Comparison of ENCODE assay signal across 1 cellular context in genomic region chr11:47394322-47395224, GRCh38.
TF ChIP-seq lines count a peak whose summit lies in the region.

No MANE protein-coding gene starts in this region.

TF ChIP-seq in K562, 482 proteins besides CTCF, POLR2A, EP300 and RAD21 (continued from another document and continues in another):
- TF ChIP-seq CHD4 (IDR thresholded peaks at IDR 0.05; ENCODE audit: insufficient read depth, insufficient replicate concordance, low read depth, low read length, poor library complexity, severe bottlenecking) (no peak), HMG20B (CRISPR knock-in tag; IDR thresholded peaks at IDR 0.05) (no peak), ZNF165 (CRISPR knock-in tag; IDR thresholded peaks at IDR 0.05; ENCODE audit: borderline replicate concordance) (no peak), ZNF197 (CRISPR knock-in tag; IDR thresholded peaks at IDR 0.05; ENCODE audit: low read depth) (peak; percentile 69; the same call in 1 of the 2 replicates), MEF2D (tag; conservative IDR thresholded peaks at IDR 0.05; ENCODE audit: low read depth) (no peak), PPARD (CRISPR knock-in tag; IDR thresholded peaks at IDR 0.05) (no peak), ZNF41 (CRISPR knock-in tag; conservative IDR thresholded peaks at IDR 0.05) (no peak), ZNF511 (CRISPR knock-in tag; IDR thresholded peaks at IDR 0.05) (no peak), ESRRB (CRISPR knock-in tag; IDR thresholded peaks at IDR 0.05; ENCODE audit: borderline replicate concordance) (no peak), GTF2F1 (IDR thresholded peaks at IDR 0.05; ENCODE audit: low read depth, low read length) (no peak), ZNF3 (CRISPR knock-in tag; IDR thresholded peaks at IDR 0.05) (no peak), ZNF583 (CRISPR knock-in tag; IDR thresholded peaks at IDR 0.05) (no peak), MAFG (tag; conservative IDR thresholded peaks at IDR 0.05) (no peak), HOXB6 (CRISPR knock-in tag; IDR thresholded peaks at IDR 0.05; ENCODE audit: borderline replicate concordance) (no peak), ZNF121 (CRISPR knock-in tag; conservative IDR thresholded peaks at IDR 0.05) (no peak), TEAD1 (CRISPR knock-in tag; IDR thresholded peaks at IDR 0.05) (no peak), CLOCK (CRISPR knock-in tag; IDR thresholded peaks at IDR 0.05; ENCODE audit: borderline replicate concordance) (no peak), POLR2G (IDR thresholded peaks at IDR 0.05; ENCODE audit: low read depth, low read length) (peak; percentile 72; the same call in 1 of the 2 replicates), CBX1 (IDR thresholded peaks at IDR 0.05; ENCODE audit: low read depth) (0 out of 2 replicates have a peak, but pooled peaks have one; percentile 61), MEF2A (IDR thresholded peaks at IDR 0.05; ENCODE audit: control insufficient read depth, low read depth, low read length) (no peak), CAMTA2 (CRISPR knock-in tag; conservative IDR thresholded peaks at IDR 0.05) (no peak), JUNB (CRISPR knock-in tag; conservative IDR thresholded peaks at IDR 0.05) (no peak), ZEB2 (IDR thresholded peaks at IDR 0.05) (no peak), SMARCA5 (IDR thresholded peaks at IDR 0.05) (no peak), PCBP2 (IDR thresholded peaks at IDR 0.05; ENCODE audit: low read depth, low read length, poor library complexity, severe bottlenecking) (no peak), TGIF2 (CRISPR knock-in tag; IDR thresholded peaks at IDR 0.05) (no peak), ZC3H4 (CRISPR knock-in tag; IDR thresholded peaks at IDR 0.05; ENCODE audit: borderline replicate concordance) (no peak), RB1 (IDR thresholded peaks at IDR 0.05; ENCODE audit: low read depth) (no peak), TFE3 (CRISPR knock-in tag; IDR thresholded peaks at IDR 0.05) (no peak), ZNF24 (IDR thresholded peaks at IDR 0.05) (no peak), ELF4 (CRISPR knock-in tag; IDR thresholded peaks at IDR 0.05) (no peak), YBX1 (IDR thresholded peaks at IDR 0.05) (no peak), ZBED1 (IDR thresholded peaks at IDR 0.05) (0 out of 2 replicates have a peak, but pooled peaks have one; percentile 57), FOXP1 (CRISPR knock-in tag; IDR thresholded peaks at IDR 0.05) (no peak), ZNF518B (CRISPR knock-in tag; IDR thresholded peaks at IDR 0.05) (no peak), POLR2AphosphoS2 (IDR thresholded peaks at IDR 0.05; ENCODE audit: low read length) (no peak), ZNF398 (CRISPR knock-in tag; IDR thresholded peaks at IDR 0.05) (no peak), CBFA2T2 (conservative IDR thresholded peaks at IDR 0.05) (no peak), TRIM24 (IDR thresholded peaks at IDR 0.05) (peak; percentile 43 to 62; a peak in 1 of 4 replicates), NRF1 (conservative IDR thresholded peaks at IDR 0.05 in 1 of 2, IDR thresholded peaks at IDR 0.05 in 1 of 2) (peak; percentile 21 to 37; a peak in 1 of 4 replicates), NEUROD1 (IDR thresholded peaks at IDR 0.05; ENCODE audit: borderline replicate concordance, low read depth, low read length, partially characterized antibody) (no peak), SUPT5H (IDR thresholded peaks at IDR 0.05) (0 out of 2 replicates have a peak, but pooled peaks have one; percentile 40), ARID1B (IDR thresholded peaks at IDR 0.05) (peak; percentile 42), ARID2 (IDR thresholded peaks at IDR 0.05) (no peak), RBM25 (IDR thresholded peaks at IDR 0.05; ENCODE audit: low read depth, low read length, severe bottlenecking) (no peak), MED1 (CRISPR knock-in tag; IDR thresholded peaks at IDR 0.05; ENCODE audit: borderline replicate concordance) (no peak)
- TF ChIP-seq, protein P1, sequence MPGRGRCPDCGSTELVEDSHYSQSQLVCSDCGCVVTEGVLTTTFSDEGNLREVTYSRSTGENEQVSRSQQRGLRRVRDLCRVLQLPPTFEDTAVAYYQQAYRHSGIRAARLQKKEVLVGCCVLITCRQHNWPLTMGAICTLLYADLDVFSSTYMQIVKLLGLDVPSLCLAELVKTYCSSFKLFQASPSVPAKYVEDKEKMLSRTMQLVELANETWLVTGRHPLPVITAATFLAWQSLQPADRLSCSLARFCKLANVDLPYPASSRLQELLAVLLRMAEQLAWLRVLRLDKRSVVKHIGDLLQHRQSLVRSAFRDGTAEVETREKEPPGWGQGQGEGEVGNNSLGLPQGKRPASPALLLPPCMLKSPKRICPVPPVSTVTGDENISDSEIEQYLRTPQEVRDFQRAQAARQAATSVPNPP (IDR thresholded peaks at IDR 0.05; ENCODE audit: borderline replicate concordance, insufficient read depth, insufficient read length) = no peak
- TF ChIP-seq, protein P2, sequence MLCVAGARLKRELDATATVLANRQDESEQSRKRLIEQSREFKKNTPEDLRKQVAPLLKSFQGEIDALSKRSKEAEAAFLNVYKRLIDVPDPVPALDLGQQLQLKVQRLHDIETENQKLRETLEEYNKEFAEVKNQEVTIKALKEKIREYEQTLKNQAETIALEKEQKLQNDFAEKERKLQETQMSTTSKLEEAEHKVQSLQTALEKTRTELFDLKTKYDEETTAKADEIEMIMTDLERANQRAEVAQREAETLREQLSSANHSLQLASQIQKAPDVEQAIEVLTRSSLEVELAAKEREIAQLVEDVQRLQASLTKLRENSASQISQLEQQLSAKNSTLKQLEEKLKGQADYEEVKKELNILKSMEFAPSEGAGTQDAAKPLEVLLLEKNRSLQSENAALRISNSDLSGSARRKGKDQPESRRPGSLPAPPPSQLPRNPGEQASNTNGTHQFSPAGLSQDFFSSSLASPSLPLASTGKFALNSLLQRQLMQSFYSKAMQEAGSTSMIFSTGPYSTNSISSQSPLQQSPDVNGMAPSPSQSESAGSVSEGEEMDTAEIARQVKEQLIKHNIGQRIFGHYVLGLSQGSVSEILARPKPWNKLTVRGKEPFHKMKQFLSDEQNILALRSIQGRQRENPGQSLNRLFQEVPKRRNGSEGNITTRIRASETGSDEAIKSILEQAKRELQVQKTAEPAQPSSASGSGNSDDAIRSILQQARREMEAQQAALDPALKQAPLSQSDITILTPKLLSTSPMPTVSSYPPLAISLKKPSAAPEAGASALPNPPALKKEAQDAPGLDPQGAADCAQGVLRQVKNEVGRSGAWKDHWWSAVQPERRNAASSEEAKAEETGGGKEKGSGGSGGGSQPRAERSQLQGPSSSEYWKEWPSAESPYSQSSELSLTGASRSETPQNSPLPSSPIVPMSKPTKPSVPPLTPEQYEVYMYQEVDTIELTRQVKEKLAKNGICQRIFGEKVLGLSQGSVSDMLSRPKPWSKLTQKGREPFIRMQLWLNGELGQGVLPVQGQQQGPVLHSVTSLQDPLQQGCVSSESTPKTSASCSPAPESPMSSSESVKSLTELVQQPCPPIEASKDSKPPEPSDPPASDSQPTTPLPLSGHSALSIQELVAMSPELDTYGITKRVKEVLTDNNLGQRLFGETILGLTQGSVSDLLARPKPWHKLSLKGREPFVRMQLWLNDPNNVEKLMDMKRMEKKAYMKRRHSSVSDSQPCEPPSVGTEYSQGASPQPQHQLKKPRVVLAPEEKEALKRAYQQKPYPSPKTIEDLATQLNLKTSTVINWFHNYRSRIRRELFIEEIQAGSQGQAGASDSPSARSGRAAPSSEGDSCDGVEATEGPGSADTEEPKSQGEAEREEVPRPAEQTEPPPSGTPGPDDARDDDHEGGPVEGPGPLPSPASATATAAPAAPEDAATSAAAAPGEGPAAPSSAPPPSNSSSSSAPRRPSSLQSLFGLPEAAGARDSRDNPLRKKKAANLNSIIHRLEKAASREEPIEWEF (CRISPR knock-in tag; IDR thresholded peaks at IDR 0.05) = peak; percentile 33; the same call in 1 of the 2 replicates
- TF ChIP-seq, protein P3, sequence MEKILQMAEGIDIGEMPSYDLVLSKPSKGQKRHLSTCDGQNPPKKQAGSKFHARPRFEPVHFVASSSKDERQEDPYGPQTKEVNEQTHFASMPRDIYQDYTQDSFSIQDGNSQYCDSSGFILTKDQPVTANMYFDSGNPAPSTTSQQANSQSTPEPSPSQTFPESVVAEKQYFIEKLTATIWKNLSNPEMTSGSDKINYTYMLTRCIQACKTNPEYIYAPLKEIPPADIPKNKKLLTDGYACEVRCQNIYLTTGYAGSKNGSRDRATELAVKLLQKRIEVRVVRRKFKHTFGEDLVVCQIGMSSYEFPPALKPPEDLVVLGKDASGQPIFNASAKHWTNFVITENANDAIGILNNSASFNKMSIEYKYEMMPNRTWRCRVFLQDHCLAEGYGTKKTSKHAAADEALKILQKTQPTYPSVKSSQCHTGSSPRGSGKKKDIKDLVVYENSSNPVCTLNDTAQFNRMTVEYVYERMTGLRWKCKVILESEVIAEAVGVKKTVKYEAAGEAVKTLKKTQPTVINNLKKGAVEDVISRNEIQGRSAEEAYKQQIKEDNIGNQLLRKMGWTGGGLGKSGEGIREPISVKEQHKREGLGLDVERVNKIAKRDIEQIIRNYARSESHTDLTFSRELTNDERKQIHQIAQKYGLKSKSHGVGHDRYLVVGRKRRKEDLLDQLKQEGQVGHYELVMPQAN (IDR thresholded peaks at IDR 0.05; ENCODE audit: borderline replicate concordance) = no peak
- TF ChIP-seq, protein P4, sequence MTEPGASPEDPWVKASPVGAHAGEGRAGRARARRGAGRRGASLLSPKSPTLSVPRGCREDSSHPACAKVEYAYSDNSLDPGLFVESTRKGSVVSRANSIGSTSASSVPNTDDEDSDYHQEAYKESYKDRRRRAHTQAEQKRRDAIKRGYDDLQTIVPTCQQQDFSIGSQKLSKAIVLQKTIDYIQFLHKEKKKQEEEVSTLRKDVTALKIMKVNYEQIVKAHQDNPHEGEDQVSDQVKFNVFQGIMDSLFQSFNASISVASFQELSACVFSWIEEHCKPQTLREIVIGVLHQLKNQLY (CRISPR knock-in tag; conservative IDR thresholded peaks at IDR 0.05) = no peak
